ENCODE assay signal across 24 cellular contexts in genomic region chr11:131172011-131172410, GRCh38.
"Had no signal": no experiment of that assay in that cellular context is flagged by ENCODE, and none has a peak within 500 bp of the region (broad histone marks: within the 10 kb centered on the region; RNA-seq: fewer than 3 reads in every experiment).

No MANE protein-coding gene starts in this region.

- H3K27ac ChIP-seq: colonic mucosa, coronary artery, dorsolateral prefrontal cortex, epithelial cell of prostate, esophagus muscularis mucosa, esophagus squamous epithelium, foreskin keratinocyte, gastrocnemius medialis, gastroesophageal sphincter, heart left ventricle, heart right ventricle had no signal

- H3K9me3 Mint-ChIP-seq: dendritic cell treated with granulocyte-macrophage colony-stimulating factor and Interleukin-4, amounts not matched to agents 40 ng/mL and 50 ng/mL, for 4 days had no signal

- H3K27me3 Mint-ChIP-seq: dendritic cell treated with granulocyte-macrophage colony-stimulating factor and Interleukin-4, amounts not matched to agents 40 ng/mL and 50 ng/mL, for 4 days; effector memory CD8-positive, alpha-beta T cell had no signal

- H3K4me3 ChIP-seq: colonic mucosa, coronary artery, dorsolateral prefrontal cortex, esophagus muscularis mucosa, esophagus squamous epithelium, gastrocnemius medialis, gastroesophageal sphincter, heart left ventricle, heart right ventricle had no signal

- DNase-seq: colonic mucosa; cortex of kidney; dermis blood vessel endothelial cell; dorsolateral prefrontal cortex; effector CD4-positive, alpha-beta T cell; effector CD8-positive, alpha-beta T cell; effector memory CD4-positive, alpha-beta T cell; effector memory CD8-positive, alpha-beta T cell; erythroblast; esophagus squamous epithelium; foreskin fibroblast; foreskin keratinocyte; foreskin melanocyte; gastrocnemius medialis; glutamatergic neuron; head of caudate nucleus; heart left ventricle; heart right ventricle had no signal

- ATAC-seq: effector memory CD8-positive, alpha-beta T cell; esophagus mucosa; foreskin keratinocyte; gastrocnemius medialis; gastroesophageal sphincter; heart left ventricle; heart right ventricle had no signal

- H3K27ac Mint-ChIP-seq: dendritic cell treated with granulocyte-macrophage colony-stimulating factor and Interleukin-4, amounts not matched to agents 40 ng/mL and 50 ng/mL, for 4 days; effector memory CD8-positive, alpha-beta T cell had no signal

- H3K4me3 Mint-ChIP-seq: dendritic cell treated with granulocyte-macrophage colony-stimulating factor and Interleukin-4, amounts not matched to agents 40 ng/mL and 50 ng/mL, for 4 days; effector memory CD8-positive, alpha-beta T cell had no signal

- H3K27me3 ChIP-seq: colonic mucosa, dorsolateral prefrontal cortex, esophagus muscularis mucosa, esophagus squamous epithelium, foreskin keratinocyte, gastrocnemius medialis, gastroesophageal sphincter, heart left ventricle had no signal

- H3K4me1 ChIP-seq: colonic mucosa, esophagus muscularis mucosa, esophagus squamous epithelium, foreskin keratinocyte, gastrocnemius medialis, gastroesophageal sphincter, heart left ventricle, heart right ventricle had no signal

- H3K36me3 ChIP-seq: colonic mucosa, esophagus muscularis mucosa, esophagus squamous epithelium, gastrocnemius medialis, gastroesophageal sphincter, heart left ventricle, heart right ventricle had no signal

- H3K9me3 ChIP-seq: colonic mucosa, esophagus muscularis mucosa, esophagus squamous epithelium, gastrocnemius medialis, gastroesophageal sphincter, heart left ventricle, heart right ventricle had no signal
